ENCODE assay signal across 23 cellular contexts in the genomic region with DNA sequence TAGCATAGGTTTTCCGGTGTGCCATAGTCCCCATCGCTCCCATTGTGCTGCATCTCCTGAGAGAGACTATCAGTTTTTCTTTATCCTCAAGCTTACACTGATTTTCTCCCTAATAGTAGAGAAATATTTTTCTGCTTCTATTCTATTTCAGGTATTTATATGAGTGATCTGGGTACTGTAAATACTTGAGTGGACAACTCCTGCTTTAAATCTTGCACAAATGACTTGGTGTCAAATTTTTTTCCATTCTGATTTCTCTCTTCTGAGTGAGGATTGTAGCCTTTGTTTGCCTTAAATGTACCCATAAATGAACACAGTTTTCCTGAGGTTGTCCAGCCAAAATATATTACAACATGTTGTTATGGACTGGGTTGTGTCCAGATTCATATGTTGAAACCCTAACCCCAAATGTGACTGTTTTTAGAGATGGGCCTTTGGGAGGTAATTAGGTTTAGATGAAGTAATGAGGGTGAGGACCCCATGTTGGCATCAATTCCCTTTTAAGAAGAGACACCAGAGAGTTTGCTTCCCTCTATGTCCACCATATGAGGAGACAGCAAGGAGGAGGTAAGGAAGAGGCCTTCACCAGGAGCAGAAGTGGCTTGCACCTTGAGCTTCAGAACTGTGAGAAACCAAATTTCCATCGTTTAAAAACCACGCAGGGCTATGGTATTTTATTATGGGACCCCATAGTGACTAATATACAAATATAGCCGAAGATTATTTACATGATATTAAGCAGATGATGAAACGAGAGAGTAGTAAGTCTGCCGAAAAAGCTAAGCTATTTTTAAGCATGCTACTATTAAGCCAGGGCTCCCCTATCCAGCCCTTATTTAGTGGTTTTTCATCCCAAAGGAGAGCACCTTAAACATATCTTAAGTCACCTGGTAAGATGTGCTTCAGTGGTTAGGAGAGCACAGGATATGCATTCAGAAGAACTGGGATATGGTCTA.
"Had no signal": no experiment of that assay in that cellular context is flagged by ENCODE, and none has a peak within 500 bp of the region (broad histone marks: within the 10 kb centered on the region; RNA-seq: fewer than 3 reads in every experiment).

No MANE protein-coding gene starts in this region.

- ATAC-seq: left cardiac atrium; naive thymus-derived CD4-positive, alpha-beta T cell; sciatic nerve had no signal

- H3K4me3 ChIP-seq: SJSA1, spleen, testis, transverse colon had no signal

- H3K27ac Mint-ChIP-seq: activated naive CD4-positive, alpha-beta T cell treated with anti-CD3 and anti-CD28 coated beads, Interleukin-2, amount 10 ng/mL, durations not matched to agents 7 days and 5 days; activated naive CD8-positive, alpha-beta T cell treated with anti-CD3 and anti-CD28 coated beads, Interleukin-2, amount 10 ng/mL, durations not matched to agents 7 days and 5 days; naive thymus-derived CD4-positive, alpha-beta T cell had no signal

- H3K27me3 Mint-ChIP-seq: activated naive CD4-positive, alpha-beta T cell treated with anti-CD3 and anti-CD28 coated beads, Interleukin-2, amount 10 ng/mL, durations not matched to agents 7 days and 5 days; activated naive CD8-positive, alpha-beta T cell treated with anti-CD3 and anti-CD28 coated beads, Interleukin-2, amount 10 ng/mL, durations not matched to agents 7 days and 5 days; naive thymus-derived CD4-positive, alpha-beta T cell had no signal

- H3K27ac ChIP-seq: brain microvascular endothelial cell, SJSA1, spleen, testis, VCaP had no signal

- H3K36me3 Mint-ChIP-seq: activated naive CD4-positive, alpha-beta T cell treated with anti-CD3 and anti-CD28 coated beads, Interleukin-2, amount 10 ng/mL, durations not matched to agents 7 days and 5 days; activated naive CD8-positive, alpha-beta T cell treated with anti-CD3 and anti-CD28 coated beads, Interleukin-2, amount 10 ng/mL, durations not matched to agents 7 days and 5 days; naive thymus-derived CD4-positive, alpha-beta T cell had no signal

- H3K36me3 ChIP-seq: brain microvascular endothelial cell, SJSA1, spleen, transverse colon had no signal

- DNase-seq: activated CD4-positive, alpha-beta T cell treated with anti-CD3 and anti-CD28 coated beads for 48 hours; activated CD4-positive, alpha-beta T cell treated with anti-CD3 and anti-CD28 coated beads, Interleukin-2, amount 50 U/mL, for 48 hours; activated CD8-positive, alpha-beta memory T cell treated with anti-CD3 and anti-CD28 coated beads, Interleukin-2, amount 50 U/mL, for 4 hours; activated gamma-delta T cell; activated naive CD4-positive, alpha-beta T cell treated with anti-CD3 and anti-CD28 coated beads, Interleukin-2, amount 10 ng/mL, durations not matched to agents 7 days and 5 days; activated naive CD8-positive, alpha-beta T cell treated with anti-CD3 and anti-CD28 coated beads, Interleukin-2, amount 10 ng/mL, durations not matched to agents 7 days and 5 days; activated T-cell treated with anti-CD3 and anti-CD28 coated beads, Interleukin-2, amount 50 U/mL, for 1 hour; brain microvascular endothelial cell; cortex of kidney; foreskin melanocyte; islet precursor cell; left cardiac atrium; midbrain; naive thymus-derived CD4-positive, alpha-beta T cell; posterior cingulate gyrus; spleen; stimulated activated naive CD4-positive, alpha-beta T cell treated with Interleukin-2 at 50 U/mL for 16 hours; testis; transverse colon had no signal

- H3K9me3 Mint-ChIP-seq: activated naive CD4-positive, alpha-beta T cell treated with anti-CD3 and anti-CD28 coated beads, Interleukin-2, amount 10 ng/mL, durations not matched to agents 7 days and 5 days had no signal

- H3K9me3 ChIP-seq: SJSA1, testis, transverse colon had no signal

- H3K4me1 Mint-ChIP-seq: activated naive CD4-positive, alpha-beta T cell treated with anti-CD3 and anti-CD28 coated beads, Interleukin-2, amount 10 ng/mL, durations not matched to agents 7 days and 5 days; activated naive CD8-positive, alpha-beta T cell treated with anti-CD3 and anti-CD28 coated beads, Interleukin-2, amount 10 ng/mL, durations not matched to agents 7 days and 5 days; neural crest cell had no signal

- H3K27me3 ChIP-seq: brain microvascular endothelial cell, SJSA1, spleen, testis, transverse colon had no signal

- H3K4me3 Mint-ChIP-seq: activated naive CD4-positive, alpha-beta T cell treated with anti-CD3 and anti-CD28 coated beads, Interleukin-2, amount 10 ng/mL, durations not matched to agents 7 days and 5 days; activated naive CD8-positive, alpha-beta T cell treated with anti-CD3 and anti-CD28 coated beads, Interleukin-2, amount 10 ng/mL, durations not matched to agents 7 days and 5 days; naive thymus-derived CD4-positive, alpha-beta T cell; neural crest cell had no signal

- H3K4me1 ChIP-seq: SJSA1, spleen, testis had no signal
